In genomic region chr12:6375269-6376078, GRCh38 we compare ENCODE assay signal across 8 cellular contexts. TPM values are rescaled to one million over a fixed set of nuclear protein-coding genes. Genes with fewer than 3 reads are reported as not detected.
A peak's percentile ranks its signal among the peaks of the same experiment; 100 is the strongest.
DNase-seq lines count a peak whose midpoint lies in the region; ATAC-seq, FAIRE-seq and TF ChIP-seq lines count a peak whose summit lies in the region.

TSS of gene SCNN1A (minus strand) at chr12:6375563. CDS start at chr12:6374783, 780 bp downstream.

- no peak for TF ChIP-seq CTCF in fibroblast of lung (conservative IDR thresholded peaks at IDR 0.05 in 1 of 2, IDR thresholded peaks at IDR 0.05 in 1 of 2; ENCODE audit: low read depth in 1 of 2, low read length in 2 of 2)

- no peak within 1 kb of the TSS for H3K9ac ChIP-seq in fibroblast of lung (ENCODE audit: insufficient read depth, low read length)

- no peak for ATAC-seq in GM21619 (IDR thresholded peaks at IDR 0.05; ENCODE audit: unreplicated experiment)
- no peak for ATAC-seq in HG02678 (IDR thresholded peaks at IDR 0.05; ENCODE audit: unreplicated experiment)

- H2AFZ ChIP-seq in fibroblast of lung (ENCODE audit: low read length), result peak within 1 kb of the TSS; percentile 59

- no peaks in the 10 kb centered on the region; the same call in 1 of the 2 replicates for H3K36me3 ChIP-seq in H7 (replicated peaks; ENCODE audit: control insufficient read depth, insufficient read depth, low read length)
- H3K36me3 ChIP-seq in fibroblast of lung (ENCODE audit: control insufficient read depth, insufficient read depth, low read length), result no peaks in the 10 kb centered on the region

- H3K27me3 ChIP-seq in H7 (ENCODE audit: control insufficient read depth, insufficient read depth, low read length), result no peaks in the 10 kb centered on the region
- no peaks in the 10 kb centered on the region for H3K27me3 ChIP-seq in fibroblast of lung (ENCODE audit: control insufficient read depth, insufficient read depth, low read length)

- FAIRE-seq in GM12892 (lab: Jason Lieb, UNC), result no peak

- H3K79me2 ChIP-seq in fibroblast of lung (ENCODE audit: control insufficient read depth, insufficient read depth, low read length), result no peaks in the 10 kb centered on the region

- peak within 1 kb of the TSS; percentile 15 for H3K4me2 ChIP-seq in fibroblast of lung (ENCODE audit: extremely low read depth, insufficient read depth, low read length)

- DNase-seq in H7 (peak; percentile 97), NCI-H748 treated with DMSO at 0.1 percent for 48 hours (lab: John Stamatoyannopoulos, UW) (peak; percentile 56), fibroblast of lung (ENCODE audit: low read depth in 2 of 2) (no peak), renal cortical epithelial cell (ENCODE audit: low read depth) (peak; percentile 61), SHP77 treated with DMSO at 0.1 percent for 48 hours (lab: John Stamatoyannopoulos, UW) (no peak), GM12892 (ENCODE audit: insufficient read length) (no peak)

- H3K27ac ChIP-seq in fibroblast of lung (ENCODE audit: insufficient read depth, low read length), result no peak within 1 kb of the TSS

- H3K4me3 ChIP-seq in H7 (ENCODE audit: insufficient read depth, low read depth, low read length) (peak within 1 kb of the TSS; percentile 59), fibroblast of lung (replicated peaks in 1 of 4; ENCODE audit: control extremely low read depth in 1 of 4, insufficient read depth in 1 of 4, low read depth in 3 of 4, low read length in 4 of 4) (no peak within 1 kb of the TSS)

- no peaks in the 10 kb centered on the region for H3K9me3 ChIP-seq in fibroblast of lung (ENCODE audit: control insufficient read depth, insufficient read depth, low read depth, low read length)

- no peak for TF ChIP-seq POLR2A in GM12892 (IDR thresholded peaks at IDR 0.05; ENCODE audit: low read depth, low read length)

- no peaks in the 10 kb centered on the region for H4K20me1 ChIP-seq in fibroblast of lung (ENCODE audit: control insufficient read depth, extremely low read depth, insufficient read depth, low read length)

- H3K4me1 ChIP-seq in fibroblast of lung (ENCODE audit: control insufficient read depth, extremely low read depth, insufficient read depth, low read length), result peaks cover 20% of the 10 kb centered on the region

RNA-seq across cellular contexts. Expression of gene SCNN1A, which starts in this region (rescaled TPM):
- 28.5 and 41.7 TPM in 2 replicates for total RNA-seq in H7 (2014; rRNA removed; shearing (Covaris generic))
- total RNA-seq in fibroblast of lung, result under 0.01 and 0.26 TPM in 2 replicates
- 0.05 and 0.08 TPM in 2 replicates for polyA plus RNA-seq in fibroblast of lung
- 0.13 and 0.29 TPM in 2 replicates for polyA plus RNA-seq in fibroblast of lung (2012)
- polyA minus RNA-seq in fibroblast of lung (ENCODE audit: low replicate concordance), result not detected in 2 replicates
- total RNA-seq in renal cortical epithelial cell, result 57.5 and 243 TPM in 2 replicates
- polyA plus RNA-seq in GM12892 (2012; ENCODE audit: missing spikeins), result not detected

Comparison
In these comparisons a context has a peak if more than half of its experiments do, and no peak if none do; other contexts are left out.
1. RNA of gene SCNN1A (total RNA-seq): 57.5 to 243 TPM in renal cortical epithelial cell and 28.5 to 41.7 TPM in H7; under 0.01 to 0.26 TPM in fibroblast of lung; every median in the first group is over 10 times any median in the second.
2. DNase-seq: peak in H7 (single experiment), NCI-H748 treated with DMSO at 0.1 percent for 48 hours (single experiment) and renal cortical epithelial cell (single experiment); none in fibroblast of lung (0 of 2), SHP77 treated with DMSO at 0.1 percent for 48 hours (single experiment) and GM12892 (single experiment).